In the genomic region with DNA sequence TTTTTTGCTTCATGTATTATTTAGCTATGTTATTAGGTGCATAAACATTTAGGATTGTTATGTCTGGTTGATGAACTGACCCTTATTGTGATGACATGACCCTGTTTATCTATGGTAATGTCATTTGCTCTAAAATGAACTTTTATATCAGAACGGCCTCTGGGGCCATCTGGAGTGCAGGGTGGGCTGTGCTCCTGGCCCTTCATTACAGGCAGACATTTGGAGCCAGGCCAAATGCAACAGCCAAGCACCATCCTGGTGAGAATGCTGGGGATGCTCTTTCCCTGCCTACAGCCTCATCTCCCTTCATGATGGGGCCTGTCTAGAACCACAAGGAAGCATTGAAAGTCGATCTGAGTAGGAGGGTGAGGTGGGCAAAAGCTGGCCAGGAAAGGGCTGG, we compare ENCODE assay signal across 1 cellular context.
TF ChIP-seq lines count a peak whose summit lies in the region.

No MANE protein-coding gene starts in this region.

TF ChIP-seq in HEK293, 187 proteins besides CTCF, POLR2A, EP300 and RAD21 (continued from another document):
- TF ChIP-seq, protein P1, sequence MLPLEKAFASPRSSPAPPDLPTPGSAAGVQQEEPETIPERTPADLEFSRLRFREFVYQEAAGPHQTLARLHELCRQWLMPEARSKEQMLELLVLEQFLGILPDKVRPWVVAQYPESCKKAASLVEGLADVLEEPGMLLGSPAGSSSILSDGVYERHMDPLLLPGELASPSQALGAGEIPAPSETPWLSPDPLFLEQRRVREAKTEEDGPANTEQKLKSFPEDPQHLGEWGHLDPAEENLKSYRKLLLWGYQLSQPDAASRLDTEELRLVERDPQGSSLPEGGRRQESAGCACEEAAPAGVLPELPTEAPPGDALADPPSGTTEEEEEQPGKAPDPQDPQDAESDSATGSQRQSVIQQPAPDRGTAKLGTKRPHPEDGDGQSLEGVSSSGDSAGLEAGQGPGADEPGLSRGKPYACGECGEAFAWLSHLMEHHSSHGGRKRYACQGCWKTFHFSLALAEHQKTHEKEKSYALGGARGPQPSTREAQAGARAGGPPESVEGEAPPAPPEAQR (tag by site-specific recombination; IDR thresholded peaks at IDR 0.05), result no peak
- 0 out of 2 replicates have a peak, but pooled peaks have one; percentile 7 for TF ChIP-seq EGR2 (tag by site-specific recombination; IDR thresholded peaks at IDR 0.05; ENCODE audit: low read depth)
